12 cellular contexts compared by ENCODE assay signal in genomic region chr17:47670064-47670463, GRCh38. TPM values are rescaled to one million over a fixed set of nuclear protein-coding genes. Genes with fewer than 3 reads are reported as not detected.
DNase-seq lines count a peak whose midpoint lies in the region; ATAC-seq and TF ChIP-seq lines count a peak whose summit lies in the region.
"Had no signal": no experiment of that assay in that cellular context is flagged by ENCODE, and none has a peak within 500 bp of the region (broad histone marks: within the 10 kb centered on the region; RNA-seq: fewer than 3 reads in every experiment).

No MANE protein-coding gene starts in this region.

- no peaks in the 10 kb centered on the region for H3K27me3 Mint-ChIP-seq in activated CD8-positive, alpha-beta T cell treated with anti-CD3 and anti-CD28 coated beads for 36 hours
- no peaks in the 10 kb centered on the region for H3K27me3 Mint-ChIP-seq in natural killer cell (ENCODE audit: low read depth in 2 of 2)

- H3K36me3 ChIP-seq in trophoblast cell (ENCODE audit: control insufficient read depth in 1 of 2, insufficient read depth in 2 of 2, low read length in 2 of 2): peaks cover 48 to 76% of the 10 kb centered on the region in 2 experiments

- no peak overlapping the region for H3K27ac ChIP-seq in trophoblast cell (ENCODE audit: low read depth, low read length)
- H3K27ac ChIP-seq: brain microvascular endothelial cell, hepatocyte, SJSA1 had no signal

- H3K79me2 ChIP-seq in trophoblast cell (ENCODE audit: control insufficient read depth, insufficient read depth, low read length, poor library complexity): no peaks in the 10 kb centered on the region

- no peak overlapping the region for H2AFZ ChIP-seq in trophoblast cell (ENCODE audit: insufficient read depth, low read length, poor library complexity)
- H2AFZ ChIP-seq: hepatocyte had no signal

- POLR2A ChIA-PET in activated CD8-positive, alpha-beta T cell treated with anti-CD3 and anti-CD28 coated beads for 36 hours (lab: Charles Lee): interaction anchor here (0.7 to 26.8 kb wide), 7 partner anchors 11 to 79 kb away, joined by 3 to 583 read pairs (median 3); partner anchors contain the start of gene KPNB1

- H2AK5ac ChIP-seq in trophoblast cell (ENCODE audit: low read length): no peak overlapping the region

- intact Hi-C loops in activated CD8-positive, alpha-beta T cell treated with anti-CD3 and anti-CD28 coated beads for 36 hours (cut with micrococcal nuclease): no loop called here
- intact Hi-C loops in natural killer cell (cut with micrococcal nuclease) (no loop called here), Right ventricle myocardium inferior (cut with DNase I) (no loop called here)

- peaks cover 34% of the 10 kb centered on the region for H3K4me1 Mint-ChIP-seq in activated CD8-positive, alpha-beta T cell treated with anti-CD3 and anti-CD28 coated beads for 36 hours (ENCODE audit: low read depth)
- H3K4me1 Mint-ChIP-seq in natural killer cell: peaks cover 5 to 8% of the 10 kb centered on the region in 2 donors

- no peak overlapping the region for H3K4ac ChIP-seq in trophoblast cell (ENCODE audit: low read depth, low read length)

- H3K14ac ChIP-seq in trophoblast cell (ENCODE audit: low read length): no peak overlapping the region

- CTCF ChIA-PET in activated CD8-positive, alpha-beta T cell treated with anti-CD3 and anti-CD28 coated beads for 36 hours (lab: Charles Lee): interaction anchor here (1.0 kb wide), 1 partner anchor 29 kb away, joined by 3 read pairs; no protein-coding TSS in a partner anchor

- no peak overlapping the region for H3K4me2 ChIP-seq in trophoblast cell (ENCODE audit: low read length)
- H3K4me2 ChIP-seq: hepatocyte had no signal

- H3K9ac ChIP-seq in trophoblast cell (ENCODE audit: low read length): no peak overlapping the region

- H3K9me3 Mint-ChIP-seq in activated CD8-positive, alpha-beta T cell treated with anti-CD3 and anti-CD28 coated beads for 36 hours: no peaks in the 10 kb centered on the region
- no peaks in the 10 kb centered on the region for H3K9me3 Mint-ChIP-seq in natural killer cell

- no peaks in the 10 kb centered on the region for H3K27me3 ChIP-seq in trophoblast cell (ENCODE audit: insufficient read depth, low read length)
- H3K27me3 ChIP-seq: brain microvascular endothelial cell, hepatocyte, SJSA1 had no signal

- peak; percentile 69 to 79 for ATAC-seq in activated CD4-positive, CD25-positive, alpha-beta regulatory T cell treated with anti-CD3 and anti-CD28 coated beads, Interleukin-2, amount 50 U/mL, for 24 hours
- ATAC-seq in activated CD8-positive, alpha-beta T cell treated with anti-CD3 and anti-CD28 coated beads for 36 hours: peak; percentile 60
- ATAC-seq in natural killer cell (peak in 1 of 3 donors; percentile 58), Right ventricle myocardium inferior (no peak), left lobe of liver (no peak)

- no peak overlapping the region for H3K23ac ChIP-seq in trophoblast cell (ENCODE audit: low read length)

- H2BK120ac ChIP-seq in trophoblast cell (ENCODE audit: insufficient read depth, low read length, poor library complexity): no peak overlapping the region

- H3K4me3 Mint-ChIP-seq in activated CD8-positive, alpha-beta T cell treated with anti-CD3 and anti-CD28 coated beads for 36 hours: no peak overlapping the region
- no peak overlapping the region for H3K4me3 Mint-ChIP-seq in natural killer cell

- H3K4me3 ChIP-seq in trophoblast cell (ENCODE audit: low read depth, low read length): no peak overlapping the region
- H3K4me3 ChIP-seq: hepatocyte, SJSA1 had no signal

- no peak overlapping the region for H4K8ac ChIP-seq in trophoblast cell (ENCODE audit: low read depth, low read length)

- peak overlapping the region; percentile 81 for H3K27ac Mint-ChIP-seq in activated CD8-positive, alpha-beta T cell treated with anti-CD3 and anti-CD28 coated beads for 36 hours
- peak overlapping the region; percentile 2 for H3K27ac Mint-ChIP-seq in natural killer cell

- no peak for DNase-seq in activated CD4-positive, CD25-positive, alpha-beta regulatory T cell (lab: John Stamatoyannopoulos, UW)
- DNase-seq in Kasumi-1 (lab: John Stamatoyannopoulos, UW): peak; percentile 61 to 62
- no peak for DNase-seq in activated CD8-positive, alpha-beta T cell treated with anti-CD3 and anti-CD28 coated beads for 36 hours
- no peak for DNase-seq in natural killer cell
- no peak for DNase-seq in Right ventricle myocardium inferior (ENCODE audit: missing footprints)
- no peak for DNase-seq in trophoblast cell
- DNase-seq in left lobe of liver (ENCODE audit: low spot score): no peak
- DNase-seq: brain microvascular endothelial cell, NCI-H524 treated with DMSO at 0.1 percent for 48 hours had no signal

- no CpG with 5 or more reads among the region's 1 CpG for WGBS in trophoblast cell (ENCODE audit: extremely low coverage, insufficient coverage, insufficient read length)

- H3K36me3 Mint-ChIP-seq in activated CD8-positive, alpha-beta T cell treated with anti-CD3 and anti-CD28 coated beads for 36 hours (ENCODE audit: low read depth): peaks cover 81% of the 10 kb centered on the region
- H3K36me3 Mint-ChIP-seq in natural killer cell: peaks cover 39% of the 10 kb centered on the region

- no peak overlapping the region for H2BK5ac ChIP-seq in trophoblast cell (ENCODE audit: low read depth, low read length, poor library complexity)

- H4K12ac ChIP-seq in trophoblast cell (ENCODE audit: low read depth, low read length): no peak overlapping the region

- H4K91ac ChIP-seq in trophoblast cell (ENCODE audit: low read depth, low read length): no peak overlapping the region

- H3K18ac ChIP-seq in trophoblast cell (ENCODE audit: low read length): no peak overlapping the region

- H3K9me3 ChIP-seq in trophoblast cell (ENCODE audit: insufficient read depth, low read depth, low read length): peaks cover 4% of the 10 kb centered on the region
- H3K9me3 ChIP-seq: SJSA1 had no signal

- no peak overlapping the region for H2BK12ac ChIP-seq in trophoblast cell (ENCODE audit: low read length)

- no peaks in the 10 kb centered on the region for H3K79me1 ChIP-seq in trophoblast cell (ENCODE audit: low read length)

- no peak for TF ChIP-seq CTCF in activated CD8-positive, alpha-beta T cell treated with anti-CD3 and anti-CD28 coated beads for 36 hours (IDR thresholded peaks at IDR 0.05)
- TF ChIP-seq CTCF in natural killer cell (IDR thresholded peaks at IDR 0.05): no peak

- no peaks in the 10 kb centered on the region for H3K4me1 ChIP-seq in trophoblast cell (ENCODE audit: control insufficient read depth in 1 of 2, insufficient read depth in 2 of 2, low read length in 2 of 2)
- H3K4me1 ChIP-seq: SJSA1 had no signal

RNA-seq across cellular contexts. Expression of gene KPNB1, which starts 20.3 kb away (rescaled TPM):
- 100 to 1,000 TPM; 589 to 605 TPM for total RNA-seq in activated CD8-positive, alpha-beta T cell treated with anti-CD3 and anti-CD28 coated beads for 36 hours
- total RNA-seq in natural killer cell: 100 to 1,000 TPM; 236 to 273 (median 259) TPM
- total RNA-seq in Right ventricle myocardium inferior: 166 TPM
- polyA plus RNA-seq in trophoblast cell (2013): 148 and 159 TPM in 2 replicates
- total RNA-seq in left lobe of liver: 79.3 TPM

RNA-seq across cellular contexts. Expression of gene TBKBP1, which starts 23.9 kb away (rescaled TPM):
- total RNA-seq in activated CD8-positive, alpha-beta T cell treated with anti-CD3 and anti-CD28 coated beads for 36 hours: 10 to 100 TPM; 12.4 to 13.6 TPM
- 10 to 100 TPM; 21.4 to 38.9 (median 37.6) TPM for total RNA-seq in natural killer cell
- total RNA-seq in Right ventricle myocardium inferior: 14.2 TPM
- 4.6 and 4.8 TPM in 2 replicates for polyA plus RNA-seq in trophoblast cell (2013)
- total RNA-seq in left lobe of liver: 2.2 TPM

Comparison
In these comparisons a context has a peak if more than half of its experiments do, and no peak if none do; other contexts are left out.
1. ATAC-seq: peak in activated CD4-positive, CD25-positive, alpha-beta regulatory T cell treated with anti-CD3 and anti-CD28 coated beads, Interleukin-2, amount 50 U/mL, for 24 hours (2 of 2) and activated CD8-positive, alpha-beta T cell treated with anti-CD3 and anti-CD28 coated beads for 36 hours (single experiment); none in Right ventricle myocardium inferior (single experiment) and left lobe of liver (single experiment).
2. DNase-seq: peak in Kasumi-1 (2 of 2); none in activated CD4-positive, CD25-positive, alpha-beta regulatory T cell (0 of 4), activated CD8-positive, alpha-beta T cell treated with anti-CD3 and anti-CD28 coated beads for 36 hours (single experiment), natural killer cell (single experiment), Right ventricle myocardium inferior (single experiment), trophoblast cell (0 of 2) and left lobe of liver (single experiment).